Comparison of ENCODE assay signal across 8 cellular contexts in genomic region chr2:68121873-68122679, GRCh38. TPM values are rescaled to one million over a fixed set of nuclear protein-coding genes. Genes with fewer than 3 reads are reported as not detected.
DNase-seq lines count a peak whose midpoint lies in the region; ATAC-seq and TF ChIP-seq lines count a peak whose summit lies in the region.

No MANE protein-coding gene starts in this region.

- H3K4me3 ChIP-seq in DOHH2 (ENCODE audit: low read length) = peak overlapping the region; percentile 19; the same call in 1 of the 2 replicates
- H3K4me3 ChIP-seq in LNCaP clone FGC (ENCODE audit: low read depth, low read length) = no peak overlapping the region

- TF ChIP-seq CTCF in DOHH2 (IDR thresholded peaks at IDR 0.05; ENCODE audit: low read depth, low read length, poor library complexity, severe bottlenecking) = peak; percentile 99
- peak; percentile 74 for TF ChIP-seq CTCF in LNCaP clone FGC (IDR thresholded peaks at IDR 0.05; ENCODE audit: control insufficient read depth, extremely low read depth, insufficient read depth)
- peak; percentile 97 for TF ChIP-seq CTCF in progenitor cell of endocrine pancreas (IDR thresholded peaks at IDR 0.05; ENCODE audit: unreplicated experiment)

- no peak overlapping the region for H3K27ac ChIP-seq in DOHH2 (ENCODE audit: low read depth, low read length)

- intact Hi-C loops in head of caudate nucleus (cut with DNase I) = loop anchor here (5.0 kb wide), 1 partner anchor 320 kb away; no protein-coding TSS in a partner anchor

- peaks cover 15% of the 10 kb centered on the region for H3K4me1 Mint-ChIP-seq in progenitor cell of endocrine pancreas (ENCODE audit: low read depth)

- H3K9me3 Mint-ChIP-seq in activated naive CD4-positive, alpha-beta T cell treated with anti-CD3 and anti-CD28 coated beads, Interleukin-2, amount 50 U/mL, for 72 hours = no peaks in the 10 kb centered on the region
- no peaks in the 10 kb centered on the region for H3K9me3 Mint-ChIP-seq in progenitor cell of endocrine pancreas (ENCODE audit: low read depth)

- peaks cover 13% of the 10 kb centered on the region for H3K27me3 Mint-ChIP-seq in progenitor cell of endocrine pancreas

- no peaks in the 10 kb centered on the region for H3F3A ChIP-seq in DOHH2 (ENCODE audit: control insufficient read depth, insufficient read depth)

- H4K20me1 ChIP-seq in DOHH2 (ENCODE audit: control insufficient read depth, insufficient read depth, low read depth, low read length) = no peaks in the 10 kb centered on the region

- H3K4me3 Mint-ChIP-seq in progenitor cell of endocrine pancreas (ENCODE audit: low read depth) = no peak overlapping the region

- H3K9me2 ChIP-seq in DOHH2 (replicated peaks; ENCODE audit: control insufficient read depth, low read length) = no peaks in the 10 kb centered on the region

- H3K4me1 ChIP-seq in DOHH2 (ENCODE audit: control insufficient read depth, low read length) = peaks cover 20% of the 10 kb centered on the region

- no peaks in the 10 kb centered on the region for H3K36me3 ChIP-seq in DOHH2 (ENCODE audit: control insufficient read depth, low read length)

- peak overlapping the region; percentile 36 for H3K4me2 ChIP-seq in DOHH2 (ENCODE audit: low read length)

- H3K79me2 ChIP-seq in DOHH2 (ENCODE audit: control insufficient read depth, low read length) = no peaks in the 10 kb centered on the region

- no peaks in the 10 kb centered on the region for H3K9me3 ChIP-seq in DOHH2 (ENCODE audit: control insufficient read depth, insufficient read depth, low read length)

- DNase-seq in LNCaP clone FGC (ENCODE audit: low read depth) (peak; percentile 36), SK-N-DZ (ENCODE audit: low spot score) (peak; percentile 89), head of caudate nucleus (peak; percentile 73 to 96 (median 91)), progenitor cell of endocrine pancreas (ENCODE audit: low spot score, unreplicated experiment) (peak; percentile 82), ureter (ENCODE audit: low spot score) (peak; percentile 90)
- peak; percentile 66 to 79 for DNase-seq in activated naive CD4-positive, alpha-beta T cell treated with anti-CD3 and anti-CD28 coated beads, Interleukin-2, amount 50 U/mL, for 72 hours (ENCODE audit: low spot score in 2 of 2)

- peak; percentile 59 to 61 for ATAC-seq in activated naive CD4-positive, alpha-beta T cell treated with anti-CD3 and anti-CD28 coated beads, Interleukin-2, amount 50 U/mL, for 72 hours
- no peak for ATAC-seq in HG02981 (IDR thresholded peaks at IDR 0.05; ENCODE audit: unreplicated experiment)

- no peak overlapping the region for H3K27ac Mint-ChIP-seq in activated naive CD4-positive, alpha-beta T cell treated with anti-CD3 and anti-CD28 coated beads, Interleukin-2, amount 50 U/mL, for 72 hours
- no peak overlapping the region for H3K27ac Mint-ChIP-seq in progenitor cell of endocrine pancreas

- no peaks in the 10 kb centered on the region for H3K27me3 ChIP-seq in DOHH2 (ENCODE audit: control insufficient read depth, low read length)

- H3K36me3 Mint-ChIP-seq in activated naive CD4-positive, alpha-beta T cell treated with anti-CD3 and anti-CD28 coated beads, Interleukin-2, amount 50 U/mL, for 72 hours = no peaks in the 10 kb centered on the region
- H3K36me3 Mint-ChIP-seq in progenitor cell of endocrine pancreas (ENCODE audit: insufficient read depth) = no peaks in the 10 kb centered on the region

RNA-seq across cellular contexts. Expression of gene PNO1, which starts 35.6 kb away (rescaled TPM):
- polyA plus RNA-seq in SK-N-DZ (2014; cell fraction: cytosol; rRNA removed) = 27.8 and 31.1 TPM in 2 replicates
- polyA plus RNA-seq in SK-N-DZ (2014; cell fraction: nucleus; rRNA removed) = 9.3 and 12.2 TPM in 2 replicates
- 10 to 100 TPM; 15.7 to 17.9 TPM for total RNA-seq in activated naive CD4-positive, alpha-beta T cell treated with anti-CD3 and anti-CD28 coated beads, Interleukin-2, amount 50 U/mL, for 72 hours
- 12.8 and 16.2 TPM in 2 replicates for total RNA-seq in progenitor cell of endocrine pancreas
- 21.4 TPM for total RNA-seq in ureter

RNA-seq across cellular contexts. Expression of gene C1D, which starts 59.3 kb away (rescaled TPM):
- polyA plus RNA-seq in SK-N-DZ (2014; cell fraction: cytosol; rRNA removed) = 92.9 and 133 TPM in 2 replicates
- 52.6 and 67.8 TPM in 2 replicates for polyA plus RNA-seq in SK-N-DZ (2014; cell fraction: nucleus; rRNA removed)
- total RNA-seq in activated naive CD4-positive, alpha-beta T cell treated with anti-CD3 and anti-CD28 coated beads, Interleukin-2, amount 50 U/mL, for 72 hours = 10 to 100 TPM; 17.4 to 27.9 TPM
- total RNA-seq in progenitor cell of endocrine pancreas (17.7 and 19.0 TPM in 2 replicates), ureter (14.2 TPM)

Comparison
In these comparisons a context has a peak if more than half of its experiments do, and no peak if none do; other contexts are left out.
1. DNase-seq: peak in every context shown above with its lines; median percentile 91 in head of caudate nucleus; 90 in ureter; 89 in SK-N-DZ; 82 in progenitor cell of endocrine pancreas; 72 in activated naive CD4-positive, alpha-beta T cell treated with anti-CD3 and anti-CD28 coated beads, Interleukin-2, amount 50 U/mL, for 72 hours; 36 in LNCaP clone FGC.